ENCODE assay signal across 20 cellular contexts in the genomic region with DNA sequence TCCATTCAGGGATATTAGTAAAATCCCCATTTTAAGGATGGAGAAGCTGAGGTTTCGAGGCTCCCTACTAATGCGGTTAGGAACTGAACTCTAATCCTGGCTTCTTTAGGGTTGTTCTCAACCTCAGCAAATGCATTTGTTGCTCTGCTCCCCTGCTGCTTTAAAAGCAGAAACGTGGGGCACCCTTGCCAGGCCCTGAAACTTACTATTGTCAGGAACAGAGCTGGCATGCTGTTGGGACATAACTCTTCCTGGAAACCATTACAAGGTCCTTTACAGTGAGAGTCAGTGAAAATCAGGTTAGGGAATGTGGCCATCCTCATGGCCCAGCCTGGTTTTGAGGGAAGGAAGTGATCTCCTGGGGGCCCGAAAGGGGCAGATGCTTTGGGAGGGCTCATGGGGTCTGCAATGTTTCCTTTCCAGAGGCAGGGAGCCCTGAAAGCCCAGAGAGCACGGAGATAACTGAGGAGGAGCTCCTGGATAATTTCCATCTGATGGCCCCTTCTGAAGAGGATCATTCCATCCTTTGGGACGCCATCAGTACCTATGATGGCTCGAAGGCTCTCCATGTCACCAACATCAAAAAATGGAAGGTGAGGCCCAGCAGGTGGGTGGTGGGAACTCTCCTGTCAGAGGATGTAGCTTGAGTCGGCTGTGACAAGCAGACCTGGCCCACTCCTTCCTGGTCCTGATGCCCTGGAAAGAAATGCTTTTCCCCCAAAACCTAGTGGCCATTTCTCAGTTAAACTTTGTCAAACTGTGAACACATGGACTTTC. TPM values are rescaled to one million over a fixed set of nuclear protein-coding genes. Genes with fewer than 3 reads are reported as not detected.
DNase-seq lines count a peak whose midpoint lies in the region; ATAC-seq, FAIRE-seq and TF ChIP-seq lines count a peak whose summit lies in the region.
"Had no signal": no experiment of that assay in that cellular context is flagged by ENCODE, and none has a peak within 500 bp of the region (broad histone marks: within the 10 kb centered on the region; RNA-seq: fewer than 3 reads in every experiment).

No MANE protein-coding gene starts in this region.

- no peaks in the 10 kb centered on the region for H3K9me3 ChIP-seq in A549
- no peaks in the 10 kb centered on the region for H3K9me3 ChIP-seq in GM12878 (replicated peaks; ENCODE audit: control insufficient read depth, insufficient read depth, low read length)
- no peaks in the 10 kb centered on the region for H3K9me3 ChIP-seq in esophagus muscularis mucosa
- H3K9me3 ChIP-seq: BE2C had no signal

- peaks cover 16% of the 10 kb centered on the region for H3K4me1 Mint-ChIP-seq in GM23338

- peaks cover 34% of the 10 kb centered on the region for H3K4me1 ChIP-seq in A549
- H3K4me1 ChIP-seq in GM23338 (ENCODE audit: insufficient read depth) = peaks cover 17% of the 10 kb centered on the region
- no peaks in the 10 kb centered on the region for H3K4me1 ChIP-seq in GM12878 (ENCODE audit: control insufficient read depth, insufficient read depth, low read length)
- H3K4me1 ChIP-seq in esophagus muscularis mucosa = peaks cover 8 to 11% (median 11%) of the 10 kb centered on the region in 4 donors
- H3K4me1 ChIP-seq: BE2C had no signal

- RAD21 ChIA-PET in GM12878 (lab: Charles Lee; ENCODE audit: unreplicated experiment) = interaction anchor here (0.6 to 1.0 kb wide), 4 partner anchors 27 to 1364 kb away, joined by 3 to 5 read pairs (median 3); no protein-coding TSS in a partner anchor

- TF ChIP-seq RAD21 in A549 (conservative IDR thresholded peaks at IDR 0.05 in 1 of 2, IDR thresholded peaks at IDR 0.05 in 1 of 2) (no peak), GM12878 (IDR thresholded peaks at IDR 0.05; ENCODE audit: insufficient read depth, low read depth, low read length) (no peak)

- H3K79me2 ChIP-seq in GM23338 (replicated peaks; ENCODE audit: insufficient read depth) = no peaks in the 10 kb centered on the region
- no peaks in the 10 kb centered on the region for H3K79me2 ChIP-seq in GM12878 (ENCODE audit: control insufficient read depth, insufficient read depth, low read length)

- no TSS peak for BruUV-seq in GM12878 (replicated peaks; lab: Mats Ljungman, UMichigan)

- TF ChIP-seq EP300 in A549 (IDR thresholded peaks at IDR 0.05) = no peak
- no peak for TF ChIP-seq EP300 in GM12878 (IDR thresholded peaks at IDR 0.05; ENCODE audit: borderline replicate concordance in 1 of 2, control insufficient read depth in 1 of 2, low read depth in 2 of 2, low read length in 2 of 2)
- no peak for TF ChIP-seq EP300 in esophagus muscularis mucosa (IDR thresholded peaks at IDR 0.05)

- no peak for DNase-seq in A549 (ENCODE audit: low read depth in 1 of 2, low spot score in 1 of 2)
- no peak for DNase-seq in GM23338 (ENCODE audit: low spot score)
- no peak for DNase-seq in GM12878 (ENCODE audit: low read depth, low spot score)
- peak; percentile 72 for DNase-seq in esophagus muscularis mucosa (ENCODE audit: extremely low spot score)
- DNase-seq in hepatic stellate cell (ENCODE audit: low spot score) = no peak
- DNase-seq in activated effector memory CD4-positive, alpha-beta T cell treated with Interleukin-2 at 50 U/mL for 16 hours = no peak
- no peak for DNase-seq in cerebellar cortex (ENCODE audit: low spot score)
- no peak for DNase-seq in GM13977 (ENCODE audit: low spot score)
- DNase-seq: BE2C; C1 segment of cervical spinal cord; CD8-positive, alpha-beta memory T cell; DMS 273 treated with DMSO at 0.1 percent for 48 hours; DND-41; H9 had no signal

- H4K20me1 ChIP-seq in GM23338 (replicated peaks; ENCODE audit: insufficient read depth) (no peaks in the 10 kb centered on the region; the same call in 1 of the 2 replicates), GM12878 (ENCODE audit: control insufficient read depth, insufficient read depth) (0 out of 2 replicates have a peak, but pooled peaks cover 4% of the 10 kb centered on the region)

- no peaks in the 10 kb centered on the region for H3K9me2 ChIP-seq in GM23338 (ENCODE audit: insufficient read depth)

- TF ChIP-seq POLR2A in A549 (IDR thresholded peaks at IDR 0.05; ENCODE audit: low read length) (no peak), GM12878 (IDR thresholded peaks at IDR 0.05; ENCODE audit: low read depth, low read length) (no peak), esophagus muscularis mucosa (IDR thresholded peaks at IDR 0.05; ENCODE audit: low read depth) (no peak)

- H3K36me3 ChIP-seq in GM23338 (ENCODE audit: insufficient read depth) (no peaks in the 10 kb centered on the region), GM12878 (ENCODE audit: control insufficient read depth in 2 of 2, insufficient read depth in 2 of 2, low read length in 1 of 2) (no peaks in the 10 kb centered on the region), esophagus muscularis mucosa (no peaks in the 10 kb centered on the region)
- H3K36me3 ChIP-seq: BE2C had no signal

- peak overlapping the region in 1 of 2 experiments; percentile 86; a peak in 2 of 6 replicates for H3K27ac ChIP-seq in A549
- H3K27ac ChIP-seq in GM23338 (ENCODE audit: low read depth) = no peak overlapping the region
- no peak overlapping the region for H3K27ac ChIP-seq in GM12878 (ENCODE audit: control insufficient read depth, insufficient read depth)
- H3K27ac ChIP-seq in esophagus muscularis mucosa (replicated peaks in 1 of 4) = no peak overlapping the region
- H3K27ac ChIP-seq: KMS-11 had no signal

- TF ChIP-seq CTCF in A549 (IDR thresholded peaks at IDR 0.05) = no peak
- TF ChIP-seq CTCF in GM23338 (conservative IDR thresholded peaks at IDR 0.05; ENCODE audit: low read depth in 2 of 2) = no peak
- no peak for TF ChIP-seq CTCF in GM12878 (IDR thresholded peaks at IDR 0.05 in 2 of 3, conservative IDR thresholded peaks at IDR 0.05 in 1 of 3; ENCODE audit: control insufficient read depth in 2 of 3, extremely low read depth in 1 of 3, insufficient read depth in 1 of 3, low read depth in 3 of 3, low read length in 3 of 3)
- no peak for TF ChIP-seq CTCF in esophagus muscularis mucosa (IDR thresholded peaks at IDR 0.05)
- TF ChIP-seq CTCF in GM13977 (IDR thresholded peaks at IDR 0.05; ENCODE audit: extremely low read depth, insufficient read depth, missing control alignments) = no peak

- SMC1A ChIA-PET in GM12878 (lab: Charles Lee; ENCODE audit: uncharacterized antibody, unreplicated experiment) = interaction anchor here (1.3 to 1.4 kb wide), 2 partner anchors 32 to 463 kb away, joined by 3 to 8 read pairs; no protein-coding TSS in a partner anchor

- H3F3A ChIP-seq in GM23338 (replicated peaks; ENCODE audit: low read depth) = no peaks in the 10 kb centered on the region

- in situ Hi-C loops in GM12878 (cut with MboI) = no loop called here
- in situ Hi-C loops in GM13977 (cut with MboI; ENCODE audit: low pct_unique_long_range_greater_than_20kb, low sequenced_read_pairs, unreplicated experiment) = no loop called here

- H3K36me3 Mint-ChIP-seq in GM23338 (ENCODE audit: low read depth) = no peaks in the 10 kb centered on the region
- H3K36me3 Mint-ChIP-seq: CD4-positive, CD25-positive, alpha-beta regulatory T cell; CD8-positive, alpha-beta memory T cell had no signal

- H3K4me3 ChIP-seq in A549 (no peak overlapping the region; the same call in 2 of the 3 replicates), GM23338 (no peak overlapping the region), GM12878 (no peak overlapping the region), esophagus muscularis mucosa (no peak overlapping the region)

- intact Hi-C loops in GM12878 (cut with micrococcal nuclease; ENCODE audit: unreplicated experiment) = loop anchor here (2.0 kb wide), 1 partner anchor 1290 kb away; no protein-coding TSS in a partner anchor
- intact Hi-C loops in esophagus muscularis mucosa (cut with DNase I) = no loop called here

- H3K4me2 ChIP-seq in A549 (peak overlapping the region; percentile 97), GM23338 (0 out of 2 replicates have a peak overlapping the region, but pooled peaks have one; percentile 83), GM12878 (ENCODE audit: control insufficient read depth, insufficient read depth) (no peak overlapping the region)
- H3K4me2 ChIP-seq: KMS-11 had no signal

- FAIRE-seq in A549 (lab: Jason Lieb, UNC) = no peak
- FAIRE-seq in GM12878 (lab: Jason Lieb, UNC) = no peak
- FAIRE-seq: GM12892 had no signal

- no peak for ATAC-seq in A549
- ATAC-seq in GM23338 = no peak
- no peak for ATAC-seq in GM12878

- peaks cover 41% of the 10 kb centered on the region for H3K27me3 Mint-ChIP-seq in GM23338 (ENCODE audit: insufficient read depth, low read depth, poor library complexity)

- no peak overlapping the region for H3K27ac Mint-ChIP-seq in GM23338
- H3K27ac Mint-ChIP-seq: CD4-positive, CD25-positive, alpha-beta regulatory T cell; CD8-positive, alpha-beta memory T cell; H9 had no signal

- POLR2A ChIA-PET in A549 (lab: Yijun Ruan, JAX) = interaction anchor here (1.4 kb wide), 1 partner anchor 31 kb away, joined by 4 read pairs; a partner anchor contains a TSS
- POLR2A ChIA-PET in GM12878 (lab: Charles Lee) = no interaction called here

- no peak overlapping the region for H3K4me3 Mint-ChIP-seq in GM23338
- H3K4me3 Mint-ChIP-seq: CD4-positive, CD25-positive, alpha-beta regulatory T cell; CD8-positive, alpha-beta memory T cell had no signal

- CTCF ChIA-PET in A549 (lab: Yijun Ruan, JAX) (interaction anchor here (0.5 to 3.9 kb wide), 22 partner anchors 8 to 1304 kb away, joined by 3 to 27 read pairs (median 6); no protein-coding TSS in a partner anchor), GM12878 (lab: Yijun Ruan, JAX) (interaction anchor here (0.7 to 2.0 kb wide), 12 partner anchors 8 to 1844 kb away, joined by 3 to 10 read pairs (median 4); no protein-coding TSS in a partner anchor)

- WGBS in A549 (ENCODE audit: missing lambda C conversion rate) = 78% methylated on average over 8 of the region's 8 CpGs
- WGBS in GM12878 (ENCODE audit: insufficient coverage, insufficient replicate concordance, low lambda C conversion rate, missing lambda C conversion rate) = 15% methylated on average over 8 of the region's 8 CpGs
- 89% methylated on average over 8 of the region's 8 CpGs for WGBS in esophagus muscularis mucosa

- H3K27me3 ChIP-seq in GM23338 (ENCODE audit: insufficient read depth) (peaks cover 49% of the 10 kb centered on the region), GM12878 (replicated peaks in 1 of 2; ENCODE audit: control insufficient read depth in 2 of 2, insufficient read depth in 2 of 2, low read length in 1 of 2) (peaks cover 0 to 18% of the 10 kb centered on the region in 2 experiments), esophagus muscularis mucosa (peaks cover 0 to 76% (median 17%) of the 10 kb centered on the region in 4 donors)

- no peak overlapping the region for H3K9ac ChIP-seq in GM12878 (ENCODE audit: control insufficient read depth, insufficient read depth, low read length)
- H3K9ac ChIP-seq: KMS-11 had no signal

- H3K9me3 Mint-ChIP-seq in GM23338 = no peaks in the 10 kb centered on the region; the same call in 2 of the 3 replicates
- H3K9me3 Mint-ChIP-seq: CD4-positive, CD25-positive, alpha-beta regulatory T cell; H9 had no signal

- H2AFZ ChIP-seq in GM23338 (no peak overlapping the region), GM12878 (ENCODE audit: control insufficient read depth, low read depth, low read length) (no peak overlapping the region)

RNA-seq across cellular contexts. Expression of a gene that starts 2.0 kb away (rescaled TPM):
- polyA plus RNA-seq in A549 (2011; rRNA removed) (8.4 and 16.9 TPM in 2 replicates), A549 (2017; fragmentation: RNase III; extraction: RNeasy Plus Mini Kit Qiagen cat#74134 plus additional on column Dnase treatment) (2.7 to 4.4 TPM (median 4.2 TPM) in 3 replicates), GM23338 (2016; fragmentation: Nextera tagmentation; extraction: Ambion mirVana) (not detected in 2 replicates), GM12878 (2011; rRNA removed) (not detected in 2 replicates), GM12878 (2014; fragmentation: Illumina TruSeq; extraction: Trizol) (not detected in 2 replicates), GM12878 (2014; fragmentation: Nextera tagmentation; extraction: Ambion mirVana) (not detected), GM12878 (2014; rRNA removed) (not detected in 2 replicates), GM12878 (2016; fragmentation: Nextera tagmentation; extraction: Ambion mirVana) (not detected)
- 3.7 and 5.8 TPM in 2 replicates for polyA plus RNA-seq in A549 (2012; cell fraction: cytosol; rRNA removed)
- polyA plus RNA-seq in A549 (2012; cell fraction: nucleus; rRNA removed) = 12.8 and 23.6 TPM in 2 replicates
- polyA minus RNA-seq in A549 (2011; rRNA and poly(A)+ RNA removed) = 1.7 and 2.1 TPM in 2 replicates
- not detected in 2 replicates for total RNA-seq in GM23338 (2014; rRNA removed; shearing (Covaris generic))
- total RNA-seq in GM12878 (2013; cell fraction: nucleolus; rRNA removed) = not detected in 2 replicates
- total RNA-seq in GM12878 (2014; rRNA removed) (not detected in 2 replicates), GM12878 (2014; rRNA removed; fragmentation: Illumina TruSeq; extraction: Trizol) (not detected in 2 replicates), GM12878 (2021) (0.13 and 0.29 TPM in 2 replicates), esophagus muscularis mucosa (not detected)
- polyA plus RNA-seq in GM12878 (2011; ENCODE audit: low read depth) = not detected
- polyA plus RNA-seq in GM12878 (2011; cell fraction: cytosol; rRNA removed) = not detected in 2 replicates
- not detected in 2 replicates for polyA plus RNA-seq in GM12878 (2011; cell fraction: nucleus; rRNA removed)
- 0.07 TPM in 1 of 2 replicates, not detected in the other for polyA plus RNA-seq in GM12878 (2012)
- not detected in 2 replicates for polyA minus RNA-seq in GM12878 (2011; rRNA and poly(A)+ RNA removed)
- polyA minus RNA-seq in GM12878 (2011; cell fraction: cytosol; rRNA and poly(A)+ RNA removed) = not detected in 2 replicates
- polyA minus RNA-seq in GM12878 (2011; cell fraction: nucleus; rRNA and poly(A)+ RNA removed) = not detected in 2 replicates
- total RNA-seq: CD4-positive, CD25-positive, alpha-beta regulatory T cell; CD8-positive, alpha-beta memory T cell; G401; H1; H9 had no signal
- polyA plus RNA-seq: CD4-positive, CD25-positive, alpha-beta regulatory T cell; CD8-positive, alpha-beta memory T cell; H1 had no signal

RNA-seq across cellular contexts. Expression of a gene that starts 17.4 kb away (rescaled TPM):
- polyA plus RNA-seq in A549 (2011; rRNA removed) (0.03 TPM in 1 of 2 replicates, not detected in the other), A549 (2017; fragmentation: RNase III; extraction: RNeasy Plus Mini Kit Qiagen cat#74134 plus additional on column Dnase treatment) (not detected in 3 replicates), GM23338 (2016; fragmentation: Nextera tagmentation; extraction: Ambion mirVana) (not detected in 2 replicates), GM12878 (2011; rRNA removed) (not detected in 2 replicates), GM12878 (2014; fragmentation: Illumina TruSeq; extraction: Trizol) (not detected in 2 replicates), GM12878 (2014; fragmentation: Nextera tagmentation; extraction: Ambion mirVana) (not detected), GM12878 (2014; rRNA removed) (not detected in 2 replicates), GM12878 (2016; fragmentation: Nextera tagmentation; extraction: Ambion mirVana) (under 1 TPM in 1 of 2 experiments, not detected in 1; 0.10 TPM)
- not detected in 2 replicates for polyA plus RNA-seq in A549 (2012; cell fraction: cytosol; rRNA removed)
- polyA plus RNA-seq in A549 (2012; cell fraction: nucleus; rRNA removed) = not detected in 2 replicates
- polyA minus RNA-seq in A549 (2011; rRNA and poly(A)+ RNA removed) = not detected in 2 replicates
- not detected in 2 replicates for total RNA-seq in GM23338 (2014; rRNA removed; shearing (Covaris generic))
- total RNA-seq in GM12878 (2013; cell fraction: nucleolus; rRNA removed) = not detected in 2 replicates
- total RNA-seq in GM12878 (2014; rRNA removed) (not detected in 2 replicates), GM12878 (2014; rRNA removed; fragmentation: Illumina TruSeq; extraction: Trizol) (not detected in 2 replicates), GM12878 (2021) (not detected in 2 replicates), esophagus muscularis mucosa (not detected)
- polyA plus RNA-seq in GM12878 (2011; ENCODE audit: low read depth) = not detected
- not detected in 2 replicates for polyA plus RNA-seq in GM12878 (2011; cell fraction: cytosol; rRNA removed)
- polyA plus RNA-seq in GM12878 (2011; cell fraction: nucleus; rRNA removed) = not detected in 2 replicates
- not detected in 2 replicates for polyA plus RNA-seq in GM12878 (2012)
- not detected in 2 replicates for polyA minus RNA-seq in GM12878 (2011; rRNA and poly(A)+ RNA removed)
- polyA minus RNA-seq in GM12878 (2011; cell fraction: cytosol; rRNA and poly(A)+ RNA removed) = not detected in 2 replicates
- polyA minus RNA-seq in GM12878 (2011; cell fraction: nucleus; rRNA and poly(A)+ RNA removed) = not detected in 2 replicates
- total RNA-seq: A172; CD4-positive, CD25-positive, alpha-beta regulatory T cell; CD8-positive, alpha-beta memory T cell; G401; H1; H9 had no signal
- polyA plus RNA-seq: CD4-positive, CD25-positive, alpha-beta regulatory T cell; CD8-positive, alpha-beta memory T cell; H1 had no signal

RNA-seq across cellular contexts. Expression of a gene that starts 30.8 kb away (rescaled TPM):
- polyA plus RNA-seq in A549 (2011; rRNA removed) = 291 and 316 TPM in 2 replicates
- polyA plus RNA-seq in A549 (2012; cell fraction: cytosol; rRNA removed) = 154 and 218 TPM in 2 replicates
- polyA plus RNA-seq in A549 (2012; cell fraction: nucleus; rRNA removed) = 290 and 454 TPM in 2 replicates
- polyA plus RNA-seq in A549 (2017; fragmentation: RNase III; extraction: RNeasy Plus Mini Kit Qiagen cat#74134 plus additional on column Dnase treatment) = 153 to 187 TPM (median 159 TPM) in 3 replicates
- 147 and 182 TPM in 2 replicates for polyA minus RNA-seq in A549 (2011; rRNA and poly(A)+ RNA removed)
- 8.2 and 11.2 TPM in 2 replicates for total RNA-seq in GM23338 (2014; rRNA removed; shearing (Covaris generic))
- 7.6 and 11.3 TPM in 2 replicates for polyA plus RNA-seq in GM23338 (2016; fragmentation: Nextera tagmentation; extraction: Ambion mirVana)
- total RNA-seq in GM12878 (2013; cell fraction: nucleolus; rRNA removed) = 2.2 and 5.0 TPM in 2 replicates
- 21.6 and 25.5 TPM in 2 replicates for total RNA-seq in GM12878 (2014; rRNA removed)
- total RNA-seq in GM12878 (2014; rRNA removed; fragmentation: Illumina TruSeq; extraction: Trizol) = 16.1 and 18.6 TPM in 2 replicates
- total RNA-seq in GM12878 (2021) = 25.1 and 28.0 TPM in 2 replicates
- polyA plus RNA-seq in GM12878 (2011; ENCODE audit: low read depth) = not detected
- polyA plus RNA-seq in GM12878 (2011; rRNA removed) = 6.0 and 6.6 TPM in 2 replicates
- polyA plus RNA-seq in GM12878 (2011; cell fraction: cytosol; rRNA removed) = 3.8 and 5.9 TPM in 2 replicates
- polyA plus RNA-seq in GM12878 (2011; cell fraction: nucleus; rRNA removed) = 5.8 and 6.2 TPM in 2 replicates
- polyA plus RNA-seq in GM12878 (2012) = 0.20 TPM in 1 of 2 replicates, not detected in the other
- 21.7 and 23.4 TPM in 2 replicates for polyA plus RNA-seq in GM12878 (2014; fragmentation: Illumina TruSeq; extraction: Trizol)
- polyA plus RNA-seq in GM12878 (2014; fragmentation: Nextera tagmentation; extraction: Ambion mirVana) = 10 to 100 TPM in 1 of 2 experiments, 1 to 10 TPM in 1; 7.6 to 11.4 TPM
- polyA plus RNA-seq in GM12878 (2014; rRNA removed) = 26.9 and 27.7 TPM in 2 replicates
- 10 to 100 TPM; 10.5 to 15.1 TPM for polyA plus RNA-seq in GM12878 (2016; fragmentation: Nextera tagmentation; extraction: Ambion mirVana)
- polyA minus RNA-seq in GM12878 (2011; rRNA and poly(A)+ RNA removed) = 2.3 and 2.6 TPM in 2 replicates
- polyA minus RNA-seq in GM12878 (2011; cell fraction: cytosol; rRNA and poly(A)+ RNA removed) = 3.0 and 4.1 TPM in 2 replicates
- polyA minus RNA-seq in GM12878 (2011; cell fraction: nucleus; rRNA and poly(A)+ RNA removed) = 2.8 and 3.5 TPM in 2 replicates
- total RNA-seq in esophagus muscularis mucosa = 100 to 1,000 TPM in 2 of 4 donors, 10 to 100 TPM in 2; 60.6 to 187 (median 104) TPM
